ENCODE assay signal across 21 cellular contexts in the genomic region with DNA sequence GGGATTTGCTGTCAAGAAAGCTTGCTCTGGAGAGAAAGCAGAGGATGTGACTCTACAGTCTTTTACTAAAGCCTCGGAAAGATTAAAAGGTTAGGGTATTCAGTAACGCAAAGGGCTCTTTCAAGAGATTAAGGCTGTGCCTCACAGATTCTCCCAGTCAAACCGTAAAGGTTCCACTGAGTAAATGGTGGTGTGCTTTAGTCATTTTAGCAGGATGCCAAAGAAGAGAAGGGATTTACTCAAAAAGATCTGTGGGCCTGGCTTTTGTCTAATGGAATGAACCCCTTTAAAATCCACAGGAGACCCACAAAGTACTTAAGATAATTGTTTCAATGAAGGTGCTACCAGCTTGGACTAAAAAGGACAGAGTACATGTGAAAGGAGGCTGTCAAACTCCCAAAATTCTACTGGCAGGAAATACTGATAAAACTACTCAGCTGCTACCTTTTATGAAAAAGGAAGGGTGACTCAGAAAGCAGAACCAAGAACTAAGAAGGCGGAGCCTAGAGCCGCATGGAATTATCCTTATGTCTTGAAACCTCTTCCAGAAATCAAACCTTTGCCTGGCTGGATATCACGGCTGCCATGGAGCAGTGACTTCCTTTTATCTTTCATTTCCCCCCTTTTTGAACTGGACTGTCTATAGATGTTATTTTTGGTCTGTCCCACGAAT.
DNase-seq lines count a peak whose midpoint lies in the region; ATAC-seq and TF ChIP-seq lines count a peak whose summit lies in the region.
"Had no signal": no experiment of that assay in that cellular context is flagged by ENCODE, and none has a peak within 500 bp of the region (broad histone marks: within the 10 kb centered on the region; RNA-seq: fewer than 3 reads in every experiment).

No MANE protein-coding gene starts in this region.

- H3K4me3 ChIP-seq in esophagus muscularis mucosa (no peak overlapping the region), testis (no peak overlapping the region)
- H3K4me3 ChIP-seq in CD8-positive, alpha-beta T cell (ENCODE audit: low read depth, low read length): no peak overlapping the region
- H3K4me3 ChIP-seq: gastroesophageal sphincter, GM12878, left ventricle myocardium inferior, ovary had no signal

- POLR2A ChIA-PET in CD8-positive, alpha-beta T cell (lab: Charles Lee): no interaction called here

- H3K4me1 Mint-ChIP-seq in CD8-positive, alpha-beta T cell (ENCODE audit: low read depth): no peaks in the 10 kb centered on the region
- H3K4me1 Mint-ChIP-seq: central memory CD8-positive, alpha-beta T cell had no signal

- DNase-seq in Daoy (ENCODE audit: low read depth) (peak; percentile 15), LHCN-M2 (ENCODE audit: low read depth) (peak; percentile 14), RPMI8226 (peak; percentile 3), esophagus muscularis mucosa (ENCODE audit: extremely low spot score) (peak; percentile 17), H4 (ENCODE audit: low spot score) (no peak), testis (no peak), pons (ENCODE audit: low spot score) (no peak)
- DNase-seq in CD8-positive, alpha-beta T cell: no peak
- DNase-seq: endodermal cell; GDM1; left ventricle myocardium inferior; NCI-H1092 treated with DMSO at 0.1 percent for 48 hours; NCI-H2107; ovary; Right ventricle myocardium superior; stimulated activated CD4-positive, alpha-beta T cell treated with anti-CD3 and anti-CD28 coated beads, Interleukin-4, amount 100 ng/mL, for 24 hours had no signal

- no peak for TF ChIP-seq EP300 in esophagus muscularis mucosa (IDR thresholded peaks at IDR 0.05)

- 87% methylated on average over 7 of the region's 7 CpGs for whole genome bisulfite sequencing in esophagus muscularis mucosa
- 87 to 88% methylated on average over 7 of the region's 7 CpGs for WGBS in testis, 2 donors

- TF ChIP-seq CTCF in esophagus muscularis mucosa (IDR thresholded peaks at IDR 0.05) (no peak), testis (IDR thresholded peaks at IDR 0.05) (no peak)
- no peak for TF ChIP-seq CTCF in CD8-positive, alpha-beta T cell (IDR thresholded peaks at IDR 0.05)

- no peak for ATAC-seq in CD8-positive, alpha-beta T cell
- ATAC-seq: gastroesophageal sphincter, GM12878, HepG2 had no signal

- H3K27me3 ChIP-seq in esophagus muscularis mucosa: no peaks in the 10 kb centered on the region
- no peaks in the 10 kb centered on the region for H3K27me3 ChIP-seq in testis
- no peaks in the 10 kb centered on the region for H3K27me3 ChIP-seq in CD8-positive, alpha-beta T cell (ENCODE audit: insufficient read depth, low read length)
- H3K27me3 ChIP-seq: gastroesophageal sphincter, ovary had no signal

- H3K27ac ChIP-seq in esophagus muscularis mucosa (replicated peaks in 1 of 4) (no peak overlapping the region), testis (no peak overlapping the region)
- no peak overlapping the region for H3K27ac ChIP-seq in CD8-positive, alpha-beta T cell (ENCODE audit: low read depth, low read length)
- H3K27ac ChIP-seq: gastroesophageal sphincter, left ventricle myocardium inferior, ovary had no signal

- CTCF ChIA-PET in CD8-positive, alpha-beta T cell (lab: Charles Lee): no interaction called here

- TF ChIP-seq POLR2A in esophagus muscularis mucosa (IDR thresholded peaks at IDR 0.05; ENCODE audit: low read depth) (no peak), testis (IDR thresholded peaks at IDR 0.05) (no peak)

- no peaks in the 10 kb centered on the region for H3K36me3 Mint-ChIP-seq in CD8-positive, alpha-beta T cell

- no peak overlapping the region for H3K27ac Mint-ChIP-seq in CD8-positive, alpha-beta T cell
- H3K27ac Mint-ChIP-seq: endodermal cell; T-helper 1 cell treated with Interleukin-12 subunit alpha and Interleukin-12 subunit beta and Interleukin-4 antibody, amounts not matched to agents 30 μg/mL and 1 μg/mL, for 36 hours had no signal

- no peaks in the 10 kb centered on the region for H3K9me3 Mint-ChIP-seq in CD8-positive, alpha-beta T cell
- H3K9me3 Mint-ChIP-seq: central memory CD8-positive, alpha-beta T cell; endodermal cell; T-helper 1 cell treated with Interleukin-12 subunit alpha and Interleukin-12 subunit beta and Interleukin-4 antibody, amounts not matched to agents 30 μg/mL and 1 μg/mL, for 36 hours had no signal

- H3K9me3 ChIP-seq in esophagus muscularis mucosa (no peaks in the 10 kb centered on the region), testis (no peaks in the 10 kb centered on the region)
- H3K9me3 ChIP-seq in CD8-positive, alpha-beta T cell (ENCODE audit: low read length): no peaks in the 10 kb centered on the region
- H3K9me3 ChIP-seq: gastroesophageal sphincter, left ventricle myocardium inferior, ovary had no signal

- H3K36me3 ChIP-seq in esophagus muscularis mucosa (no peaks in the 10 kb centered on the region), testis (ENCODE audit: low read depth, missing control alignments) (no peaks in the 10 kb centered on the region)
- no peaks in the 10 kb centered on the region for H3K36me3 ChIP-seq in CD8-positive, alpha-beta T cell (ENCODE audit: insufficient read depth, low read length)
- H3K36me3 ChIP-seq: gastroesophageal sphincter, left ventricle myocardium inferior, ovary had no signal

- no peak overlapping the region for H3K4me3 Mint-ChIP-seq in CD8-positive, alpha-beta T cell
- H3K4me3 Mint-ChIP-seq: central memory CD8-positive, alpha-beta T cell; endodermal cell; T-helper 1 cell treated with Interleukin-12 subunit alpha and Interleukin-12 subunit beta and Interleukin-4 antibody, amounts not matched to agents 30 μg/mL and 1 μg/mL, for 36 hours had no signal

- no peaks in the 10 kb centered on the region for H3K27me3 Mint-ChIP-seq in CD8-positive, alpha-beta T cell (ENCODE audit: low read depth)
- H3K27me3 Mint-ChIP-seq: central memory CD8-positive, alpha-beta T cell had no signal

- H3K4me1 ChIP-seq in esophagus muscularis mucosa (no peaks in the 10 kb centered on the region), testis (no peaks in the 10 kb centered on the region)
- H3K4me1 ChIP-seq in CD8-positive, alpha-beta T cell (ENCODE audit: insufficient read depth, low read length): no peaks in the 10 kb centered on the region
- H3K4me1 ChIP-seq: gastroesophageal sphincter had no signal

- intact Hi-C loops in esophagus muscularis mucosa (cut with DNase I) (no loop called here), testis (cut with DNase I; ENCODE audit: low total_unique reads) (no loop called here)
- intact Hi-C loops in CD8-positive, alpha-beta T cell (cut with DNase I, micrococcal nuclease): no loop called here

Comparison
In these comparisons a context has a peak if more than half of its experiments do, and no peak if none do; other contexts are left out.
1. DNase-seq: peak in Daoy (single experiment), LHCN-M2 (single experiment), RPMI8226 (single experiment) and esophagus muscularis mucosa (single experiment); none in H4 (single experiment), testis (single experiment), pons (single experiment) and CD8-positive, alpha-beta T cell (0 of 7).